In the genomic region with DNA sequence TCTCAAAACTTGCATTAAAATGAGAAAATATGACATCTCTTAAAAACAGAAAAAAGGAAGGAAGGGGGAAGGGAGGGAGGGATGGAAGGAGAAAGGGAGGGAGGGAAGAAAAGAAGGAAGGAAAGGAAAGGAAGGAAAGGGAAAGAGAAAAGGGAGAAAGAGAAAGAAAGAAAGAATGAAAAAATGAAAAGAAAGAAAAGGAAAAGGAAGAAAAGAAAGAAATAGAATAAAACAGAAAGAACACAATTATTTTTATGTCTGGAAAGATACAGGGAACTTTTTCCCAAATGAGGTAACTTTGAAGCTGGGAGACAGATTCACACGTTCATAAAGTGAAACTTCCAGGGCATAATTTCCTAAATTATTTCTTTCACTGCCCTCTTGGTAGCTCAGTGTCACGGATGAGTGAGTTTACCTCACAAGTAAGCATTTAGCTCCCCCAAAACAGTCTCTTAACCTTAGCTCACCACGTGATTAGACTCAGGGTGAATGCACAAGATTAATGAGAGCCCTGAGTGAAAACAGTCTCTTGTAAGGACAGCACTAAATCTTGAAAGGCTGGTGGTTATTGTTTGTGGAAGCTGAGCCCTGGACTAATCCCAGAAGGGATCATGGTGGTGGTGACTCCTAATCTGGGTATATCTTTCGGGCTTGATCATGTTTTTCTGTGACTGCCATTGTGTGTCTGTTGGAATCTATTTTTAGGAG, we compare ENCODE assay signal across 12 cellular contexts.
DNase-seq lines count a peak whose midpoint lies in the region; ATAC-seq and TF ChIP-seq lines count a peak whose summit lies in the region.
"Had no signal": no experiment of that assay in that cellular context is flagged by ENCODE, and none has a peak within 500 bp of the region (broad histone marks: within the 10 kb centered on the region; RNA-seq: fewer than 3 reads in every experiment).

No MANE protein-coding gene starts in this region.

- H3F3A ChIP-seq in MM.1S (ENCODE audit: insufficient read depth, low read length): no peaks in the 10 kb centered on the region

- TF ChIP-seq EP300 in tibial nerve (IDR thresholded peaks at IDR 0.05): no peak

- no peak for TF ChIP-seq CTCF in MM.1S (IDR thresholded peaks at IDR 0.05; ENCODE audit: low read length)
- no peak for TF ChIP-seq CTCF in tibial nerve (IDR thresholded peaks at IDR 0.05)

- H3K9ac ChIP-seq in MM.1S (ENCODE audit: low read length): no peak overlapping the region
- H3K9ac ChIP-seq in stomach smooth muscle (ENCODE audit: low read length in 2 of 2): no peak overlapping the region

- TF ChIP-seq POLR2A in tibial nerve (IDR thresholded peaks at IDR 0.05): no peak

- H2AFZ ChIP-seq in MM.1S (ENCODE audit: low read length): peak overlapping the region; percentile 24; the same call in 1 of the 2 replicates

- ATAC-seq in HG02759 (IDR thresholded peaks at IDR 0.05; ENCODE audit: unreplicated experiment): no peak

- H3K9me2 ChIP-seq in MM.1S (replicated peaks; ENCODE audit: insufficient read depth, low read length): no peaks in the 10 kb centered on the region

- H3K79me2 ChIP-seq in MM.1S (ENCODE audit: low read length): no peaks in the 10 kb centered on the region

- H3K27me3 ChIP-seq in MM.1S (replicated peaks; ENCODE audit: insufficient read depth, low read length): no peaks in the 10 kb centered on the region
- H3K27me3 ChIP-seq in stomach smooth muscle (ENCODE audit: control insufficient read depth in 1 of 2, insufficient read depth in 2 of 2, low read length in 2 of 2): no peaks in the 10 kb centered on the region
- H3K27me3 ChIP-seq in tibial nerve: no peaks in the 10 kb centered on the region
- H3K27me3 ChIP-seq: esophagus muscularis mucosa had no signal

- H3K4me3 ChIP-seq in MM.1S (ENCODE audit: low read length): no peak overlapping the region
- peak overlapping the region; percentile 8 to 30 for H3K4me3 ChIP-seq in stomach smooth muscle (ENCODE audit: low read length in 2 of 2)
- no peak overlapping the region for H3K4me3 ChIP-seq in tibial nerve
- H3K4me3 ChIP-seq: esophagus muscularis mucosa, mucosa of descending colon had no signal

- no peaks in the 10 kb centered on the region for H4K20me1 ChIP-seq in MM.1S (ENCODE audit: insufficient read depth, low read length)

- H3K36me3 ChIP-seq in MM.1S (replicated peaks; ENCODE audit: insufficient read depth, low read length): no peaks in the 10 kb centered on the region
- no peaks in the 10 kb centered on the region for H3K36me3 ChIP-seq in stomach smooth muscle (ENCODE audit: control insufficient read depth in 2 of 2, insufficient read depth in 2 of 2, low read length in 2 of 2)
- H3K36me3 ChIP-seq in tibial nerve: no peaks in the 10 kb centered on the region
- H3K36me3 ChIP-seq: esophagus muscularis mucosa had no signal

- H3K27ac ChIP-seq in MM.1S (ENCODE audit: low read length) (no peak overlapping the region), stomach smooth muscle (ENCODE audit: low read length) (no peak overlapping the region), tibial nerve (no peak overlapping the region)
- H3K27ac ChIP-seq: esophagus muscularis mucosa had no signal

- H3K9me3 ChIP-seq in MM.1S (replicated peaks; ENCODE audit: insufficient read depth, low read length) (no peaks in the 10 kb centered on the region), stomach smooth muscle (ENCODE audit: control insufficient read depth in 2 of 2, low read length in 2 of 2) (no peaks in the 10 kb centered on the region), tibial nerve (no peaks in the 10 kb centered on the region)
- H3K9me3 ChIP-seq: esophagus muscularis mucosa, mucosa of descending colon had no signal

- WGBS in tibial nerve, 2 donors: 53 to 64% methylated on average over 4 of the region's 4 CpGs

- no peak overlapping the region for H3K4me2 ChIP-seq in MM.1S (ENCODE audit: low read depth, low read length)

- H3K4me1 ChIP-seq in MM.1S (ENCODE audit: low read length) (0 out of 2 replicates have a peak, but pooled peaks cover 4% of the 10 kb centered on the region), stomach smooth muscle (ENCODE audit: control insufficient read depth, insufficient read depth, low read length) (peaks cover 3% of the 10 kb centered on the region), tibial nerve (peaks cover 0 to 10% (median 0%) of the 10 kb centered on the region in 4 donors)

- DNase-seq in NCI-H1417 (lab: John Stamatoyannopoulos, UW) (peak; percentile 6 to 83 (median 35)), NCI-H1417 treated with DMSO at 0.1 percent for 48 hours (lab: John Stamatoyannopoulos, UW) (no peak), MM.1S (no peak), ecto neural progenitor cell (ENCODE audit: low spot score) (peak; percentile 58), cortex of kidney (lab: John Stamatoyannopoulos, UW) (no peak), tibial nerve (ENCODE audit: low spot score in 2 of 2) (no peak)
- DNase-seq: activated gamma-delta T cell; mucosa of descending colon; stimulated activated CD4-positive, alpha-beta T cell treated with anti-CD3 and anti-CD28 coated beads, Interleukin-4, amount 100 ng/mL, for 4 hours had no signal

Comparison
In these comparisons a context has a peak if more than half of its experiments do, and no peak if none do; other contexts are left out.
1. DNase-seq: peak in NCI-H1417 (3 of 3) and ecto neural progenitor cell (single experiment); none in NCI-H1417 treated with DMSO at 0.1 percent for 48 hours (single experiment), MM.1S (single experiment), cortex of kidney (single experiment) and tibial nerve (0 of 2).
2. H3K4me3 ChIP-seq: peak in stomach smooth muscle (2 of 2); none in MM.1S (single experiment) and tibial nerve (0 of 4).